ENCODE assay signal across 2 cellular contexts in the genomic region with DNA sequence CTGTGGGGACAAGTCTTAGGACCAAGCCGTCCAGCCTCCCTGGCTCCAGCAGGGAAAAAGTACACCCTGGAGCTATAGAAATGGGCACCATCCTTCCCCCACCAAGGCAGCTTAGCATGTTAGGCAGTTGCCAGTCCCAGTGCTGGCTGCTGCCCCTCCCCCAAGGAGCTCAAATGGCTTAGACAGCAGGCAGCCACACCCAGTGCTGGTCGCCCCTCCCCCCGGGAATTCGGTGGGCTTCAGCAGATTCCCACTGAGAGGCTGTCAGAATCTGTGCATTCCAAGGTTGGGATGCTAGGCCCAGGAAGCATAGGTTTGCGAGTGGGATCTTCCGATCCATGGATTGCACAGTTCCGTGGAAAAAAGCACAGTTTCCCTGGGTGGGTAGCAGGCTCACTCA.
TF ChIP-seq lines count a peak whose summit lies in the region.

No MANE protein-coding gene starts in this region.

TF ChIP-seq in GM23338, 12 proteins besides CTCF, POLR2A, EP300 and RAD21 (continued from another document):
- TF ChIP-seq ZNF462 (CRISPR knock-in tag; IDR thresholded peaks at IDR 0.05) = no peak
- TF ChIP-seq, protein P1, sequence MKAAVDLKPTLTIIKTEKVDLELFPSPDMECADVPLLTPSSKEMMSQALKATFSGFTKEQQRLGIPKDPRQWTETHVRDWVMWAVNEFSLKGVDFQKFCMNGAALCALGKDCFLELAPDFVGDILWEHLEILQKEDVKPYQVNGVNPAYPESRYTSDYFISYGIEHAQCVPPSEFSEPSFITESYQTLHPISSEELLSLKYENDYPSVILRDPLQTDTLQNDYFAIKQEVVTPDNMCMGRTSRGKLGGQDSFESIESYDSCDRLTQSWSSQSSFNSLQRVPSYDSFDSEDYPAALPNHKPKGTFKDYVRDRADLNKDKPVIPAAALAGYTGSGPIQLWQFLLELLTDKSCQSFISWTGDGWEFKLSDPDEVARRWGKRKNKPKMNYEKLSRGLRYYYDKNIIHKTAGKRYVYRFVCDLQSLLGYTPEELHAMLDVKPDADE (IDR thresholded peaks at IDR 0.05) = no peak
- TF ChIP-seq ZNF331 (CRISPR knock-in tag; IDR thresholded peaks at IDR 0.05; ENCODE audit: low read depth) = no peak
- TF ChIP-seq STAT1 (IDR thresholded peaks at IDR 0.05; ENCODE audit: unreplicated experiment) = no peak
- TF ChIP-seq, protein P2, sequence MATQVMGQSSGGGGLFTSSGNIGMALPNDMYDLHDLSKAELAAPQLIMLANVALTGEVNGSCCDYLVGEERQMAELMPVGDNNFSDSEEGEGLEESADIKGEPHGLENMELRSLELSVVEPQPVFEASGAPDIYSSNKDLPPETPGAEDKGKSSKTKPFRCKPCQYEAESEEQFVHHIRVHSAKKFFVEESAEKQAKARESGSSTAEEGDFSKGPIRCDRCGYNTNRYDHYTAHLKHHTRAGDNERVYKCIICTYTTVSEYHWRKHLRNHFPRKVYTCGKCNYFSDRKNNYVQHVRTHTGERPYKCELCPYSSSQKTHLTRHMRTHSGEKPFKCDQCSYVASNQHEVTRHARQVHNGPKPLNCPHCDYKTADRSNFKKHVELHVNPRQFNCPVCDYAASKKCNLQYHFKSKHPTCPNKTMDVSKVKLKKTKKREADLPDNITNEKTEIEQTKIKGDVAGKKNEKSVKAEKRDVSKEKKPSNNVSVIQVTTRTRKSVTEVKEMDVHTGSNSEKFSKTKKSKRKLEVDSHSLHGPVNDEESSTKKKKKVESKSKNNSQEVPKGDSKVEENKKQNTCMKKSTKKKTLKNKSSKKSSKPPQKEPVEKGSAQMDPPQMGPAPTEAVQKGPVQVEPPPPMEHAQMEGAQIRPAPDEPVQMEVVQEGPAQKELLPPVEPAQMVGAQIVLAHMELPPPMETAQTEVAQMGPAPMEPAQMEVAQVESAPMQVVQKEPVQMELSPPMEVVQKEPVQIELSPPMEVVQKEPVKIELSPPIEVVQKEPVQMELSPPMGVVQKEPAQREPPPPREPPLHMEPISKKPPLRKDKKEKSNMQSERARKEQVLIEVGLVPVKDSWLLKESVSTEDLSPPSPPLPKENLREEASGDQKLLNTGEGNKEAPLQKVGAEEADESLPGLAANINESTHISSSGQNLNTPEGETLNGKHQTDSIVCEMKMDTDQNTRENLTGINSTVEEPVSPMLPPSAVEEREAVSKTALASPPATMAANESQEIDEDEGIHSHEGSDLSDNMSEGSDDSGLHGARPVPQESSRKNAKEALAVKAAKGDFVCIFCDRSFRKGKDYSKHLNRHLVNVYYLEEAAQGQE (IDR thresholded peaks at IDR 0.05; ENCODE audit: unreplicated experiment) = no peak
- TF ChIP-seq CREB1 (CRISPR knock-in tag; IDR thresholded peaks at IDR 0.05; ENCODE audit: low read depth) = no peak
- TF ChIP-seq JUNB (IDR thresholded peaks at IDR 0.05; ENCODE audit: unreplicated experiment) = no peak
- no peak for TF ChIP-seq EZH2 (IDR thresholded peaks at IDR 0.05; ENCODE audit: low read depth, unreplicated experiment)

TF ChIP-seq in WTC11, 78 proteins besides CTCF, POLR2A, EP300 and RAD21:
- TF ChIP-seq, protein P3, sequence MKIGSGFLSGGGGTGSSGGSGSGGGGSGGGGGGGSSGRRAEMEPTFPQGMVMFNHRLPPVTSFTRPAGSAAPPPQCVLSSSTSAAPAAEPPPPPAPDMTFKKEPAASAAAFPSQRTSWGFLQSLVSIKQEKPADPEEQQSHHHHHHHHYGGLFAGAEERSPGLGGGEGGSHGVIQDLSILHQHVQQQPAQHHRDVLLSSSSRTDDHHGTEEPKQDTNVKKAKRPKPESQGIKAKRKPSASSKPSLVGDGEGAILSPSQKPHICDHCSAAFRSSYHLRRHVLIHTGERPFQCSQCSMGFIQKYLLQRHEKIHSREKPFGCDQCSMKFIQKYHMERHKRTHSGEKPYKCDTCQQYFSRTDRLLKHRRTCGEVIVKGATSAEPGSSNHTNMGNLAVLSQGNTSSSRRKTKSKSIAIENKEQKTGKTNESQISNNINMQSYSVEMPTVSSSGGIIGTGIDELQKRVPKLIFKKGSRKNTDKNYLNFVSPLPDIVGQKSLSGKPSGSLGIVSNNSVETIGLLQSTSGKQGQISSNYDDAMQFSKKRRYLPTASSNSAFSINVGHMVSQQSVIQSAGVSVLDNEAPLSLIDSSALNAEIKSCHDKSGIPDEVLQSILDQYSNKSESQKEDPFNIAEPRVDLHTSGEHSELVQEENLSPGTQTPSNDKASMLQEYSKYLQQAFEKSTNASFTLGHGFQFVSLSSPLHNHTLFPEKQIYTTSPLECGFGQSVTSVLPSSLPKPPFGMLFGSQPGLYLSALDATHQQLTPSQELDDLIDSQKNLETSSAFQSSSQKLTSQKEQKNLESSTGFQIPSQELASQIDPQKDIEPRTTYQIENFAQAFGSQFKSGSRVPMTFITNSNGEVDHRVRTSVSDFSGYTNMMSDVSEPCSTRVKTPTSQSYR (CRISPR knock-in tag; IDR thresholded peaks at IDR 0.05) = peak; percentile 71; the same call in 1 of the 2 replicates
- TF ChIP-seq PREB (CRISPR knock-in tag; IDR thresholded peaks at IDR 0.05; ENCODE audit: borderline replicate concordance) (no peak), TEAD1 (CRISPR knock-in tag; IDR thresholded peaks at IDR 0.05) (no peak), FOXP1 (CRISPR knock-in tag; IDR thresholded peaks at IDR 0.05; ENCODE audit: borderline replicate concordance) (no peak)
- TF ChIP-seq, protein P4, sequence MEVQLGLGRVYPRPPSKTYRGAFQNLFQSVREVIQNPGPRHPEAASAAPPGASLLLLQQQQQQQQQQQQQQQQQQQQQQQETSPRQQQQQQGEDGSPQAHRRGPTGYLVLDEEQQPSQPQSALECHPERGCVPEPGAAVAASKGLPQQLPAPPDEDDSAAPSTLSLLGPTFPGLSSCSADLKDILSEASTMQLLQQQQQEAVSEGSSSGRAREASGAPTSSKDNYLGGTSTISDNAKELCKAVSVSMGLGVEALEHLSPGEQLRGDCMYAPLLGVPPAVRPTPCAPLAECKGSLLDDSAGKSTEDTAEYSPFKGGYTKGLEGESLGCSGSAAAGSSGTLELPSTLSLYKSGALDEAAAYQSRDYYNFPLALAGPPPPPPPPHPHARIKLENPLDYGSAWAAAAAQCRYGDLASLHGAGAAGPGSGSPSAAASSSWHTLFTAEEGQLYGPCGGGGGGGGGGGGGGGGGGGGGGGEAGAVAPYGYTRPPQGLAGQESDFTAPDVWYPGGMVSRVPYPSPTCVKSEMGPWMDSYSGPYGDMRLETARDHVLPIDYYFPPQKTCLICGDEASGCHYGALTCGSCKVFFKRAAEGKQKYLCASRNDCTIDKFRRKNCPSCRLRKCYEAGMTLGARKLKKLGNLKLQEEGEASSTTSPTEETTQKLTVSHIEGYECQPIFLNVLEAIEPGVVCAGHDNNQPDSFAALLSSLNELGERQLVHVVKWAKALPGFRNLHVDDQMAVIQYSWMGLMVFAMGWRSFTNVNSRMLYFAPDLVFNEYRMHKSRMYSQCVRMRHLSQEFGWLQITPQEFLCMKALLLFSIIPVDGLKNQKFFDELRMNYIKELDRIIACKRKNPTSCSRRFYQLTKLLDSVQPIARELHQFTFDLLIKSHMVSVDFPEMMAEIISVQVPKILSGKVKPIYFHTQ (CRISPR knock-in tag; IDR thresholded peaks at IDR 0.05) = no peak
